In the genomic region with DNA sequence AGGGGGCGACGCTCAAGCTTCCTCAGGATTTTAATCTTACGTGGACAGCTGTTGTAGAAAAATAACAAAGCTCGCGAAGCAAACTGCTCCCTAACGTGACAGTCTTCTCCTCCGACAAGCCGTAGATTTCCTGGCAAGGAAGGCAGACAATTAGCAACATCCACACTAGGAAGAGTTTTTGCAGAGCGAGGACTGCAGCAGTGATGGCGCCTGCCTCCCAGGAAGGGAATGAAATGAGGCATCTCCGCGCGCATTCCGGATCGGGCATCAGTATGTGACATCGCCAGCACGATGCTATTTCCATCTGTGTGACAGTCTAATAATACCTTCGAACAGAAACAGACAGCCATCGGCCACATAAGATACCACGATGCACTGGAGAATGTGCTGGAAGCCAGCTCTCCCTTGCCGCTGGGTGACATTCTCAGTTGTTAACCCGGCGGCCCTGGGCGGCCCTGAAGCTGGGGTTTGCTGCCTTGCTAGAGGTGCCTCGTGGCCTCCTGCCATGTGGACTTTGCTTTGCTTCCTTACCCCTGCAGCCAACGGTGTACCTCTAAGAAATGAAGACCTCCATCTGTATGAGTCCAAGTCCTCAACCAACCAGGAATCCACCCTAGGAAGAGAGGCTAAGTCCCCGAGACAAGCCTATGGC, we compare ENCODE assay signal across 29 cellular contexts.
"Had no signal": no experiment of that assay in that cellular context is flagged by ENCODE, and none has a peak within 500 bp of the region (broad histone marks: within the 10 kb centered on the region; RNA-seq: fewer than 3 reads in every experiment).

No MANE protein-coding gene starts in this region.

- H3K9me3 Mint-ChIP-seq: endodermal cell had no signal

- H3K9me3 ChIP-seq: colonic mucosa, gastroesophageal sphincter, heart right ventricle, left lung, right lobe of liver, testis, tibial artery had no signal

- H3K9ac ChIP-seq: parathyroid adenoma had no signal

- H3K4me2 ChIP-seq: smooth muscle cell had no signal

- H2AFZ ChIP-seq: parathyroid adenoma had no signal

- H3K4me1 ChIP-seq: colonic mucosa, foreskin keratinocyte, gastroesophageal sphincter, left lung, parathyroid adenoma, testis, tibial artery had no signal

- H3K4me3 ChIP-seq: colonic mucosa, gastroesophageal sphincter, heart right ventricle, left lung, right lobe of liver, smooth muscle cell, testis, tibial artery had no signal

- ATAC-seq: esophagus mucosa; foreskin keratinocyte; gastroesophageal sphincter; heart right ventricle; left cardiac atrium; left lung; naive thymus-derived CD8-positive, alpha-beta T cell; right lobe of liver; stimulated activated memory B cell treated with anti-CD40 and anti-IgM and Interleukin-4, amounts not matched to agents 10 μg/mL and 1 μg/mL and 100 μg/mL, for 72 hours; stimulated activated naive CD8-positive, alpha-beta T cell treated with anti-CD3 and anti-CD28 coated beads, Interleukin-15, Interleukin-2, amounts not matched to agents 100 U/mL and 50 U/mL, for 24 hours had no signal

- H3K27ac ChIP-seq: colonic mucosa, epithelial cell of prostate, foreskin keratinocyte, gastroesophageal sphincter, heart right ventricle, left lung, parathyroid adenoma, right lobe of liver, testis, tibial artery had no signal

- H3K36me3 ChIP-seq: colonic mucosa, gastroesophageal sphincter, heart right ventricle, left lung, right lobe of liver, tibial artery had no signal

- H3K27me3 Mint-ChIP-seq: type B pancreatic cell had no signal

- H3K79me2 ChIP-seq: parathyroid adenoma had no signal

- H3K36me3 Mint-ChIP-seq: stimulated activated memory B cell treated with anti-CD40 and anti-IgM and Interleukin-4, amounts not matched to agents 10 μg/mL and 1 μg/mL and 100 μg/mL, for 72 hours; type B pancreatic cell had no signal

- H3K27me3 ChIP-seq: colonic mucosa, foreskin keratinocyte, left lung, right lobe of liver, testis had no signal

- FAIRE-seq: islet of Langerhans had no signal

- H3K27ac Mint-ChIP-seq: dendritic cell treated with granulocyte-macrophage colony-stimulating factor and Interleukin-4, amounts not matched to agents 40 ng/mL and 50 ng/mL, for 4 days; endodermal cell; progenitor cell of endocrine pancreas; stimulated activated memory B cell treated with anti-CD40 and anti-IgM and Interleukin-4, amounts not matched to agents 10 μg/mL and 1 μg/mL and 100 μg/mL, for 72 hours; type B pancreatic cell had no signal

- H3K4me3 Mint-ChIP-seq: dendritic cell treated with granulocyte-macrophage colony-stimulating factor and Interleukin-4, amounts not matched to agents 40 ng/mL and 50 ng/mL, for 4 days; endodermal cell; neural crest cell; stimulated activated memory B cell treated with anti-CD40 and anti-IgM and Interleukin-4, amounts not matched to agents 10 μg/mL and 1 μg/mL and 100 μg/mL, for 72 hours; type B pancreatic cell had no signal

- H3K4me1 Mint-ChIP-seq: endodermal cell had no signal

- DNase-seq: colonic mucosa; effector CD8-positive, alpha-beta T cell; endodermal cell; foreskin keratinocyte; heart right ventricle; hippocampal formation; left cardiac atrium; left lung; mesendoderm; midbrain; naive thymus-derived CD8-positive, alpha-beta T cell; right lobe of liver; stimulated activated CD4-positive, alpha-beta T cell treated with anti-CD3 and anti-CD28 coated beads, Interleukin-2, amount 100 ng/mL, for 24 hours; stimulated activated CD4-positive, alpha-beta T cell treated with anti-CD3 and anti-CD28 coated beads, Interleukin-4, amount 100 ng/mL, for 24 hours; stimulated activated naive CD8-positive, alpha-beta T cell treated with anti-CD3 and anti-CD28 coated beads, Interleukin-15, Interleukin-2, amounts not matched to agents 100 U/mL and 50 U/mL, for 24 hours; substantia nigra; testis; tibial artery had no signal
